In the genomic region with DNA sequence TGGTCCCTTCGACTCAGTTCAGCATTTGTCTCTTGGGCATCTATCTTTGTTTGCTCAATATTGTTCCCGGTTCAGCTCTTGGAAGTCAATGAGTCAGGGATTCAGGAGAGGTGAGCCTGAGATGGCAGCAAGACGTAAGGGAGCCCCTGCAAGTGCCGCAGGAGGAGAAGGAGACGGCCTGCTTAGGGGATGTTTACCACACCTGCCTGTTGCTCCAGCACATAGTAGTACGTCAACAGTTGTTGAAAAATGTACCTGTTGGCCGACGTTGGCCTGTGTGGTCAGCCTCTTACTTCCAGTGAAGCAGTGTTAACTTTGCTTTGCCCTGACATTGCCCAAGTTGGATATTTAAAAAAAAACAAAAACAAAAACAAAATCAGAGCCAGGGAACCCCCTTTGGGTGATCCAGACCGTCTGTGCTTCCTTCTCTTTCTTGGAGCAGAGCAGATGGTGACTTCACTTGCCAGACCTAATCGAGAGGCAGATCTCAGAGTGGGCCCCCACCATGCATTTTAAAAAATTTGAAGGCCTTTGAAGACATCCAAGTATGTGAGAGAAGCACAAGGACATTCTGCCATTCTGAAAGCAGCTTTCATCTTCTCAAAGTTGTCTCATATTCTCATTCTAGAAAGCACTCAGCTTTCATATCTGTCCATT, we compare ENCODE assay signal across 16 cellular contexts.
A peak's percentile ranks its signal among the peaks of the same experiment; 100 is the strongest.
DNase-seq lines count a peak whose midpoint lies in the region; TF ChIP-seq lines count a peak whose summit lies in the region.
"Had no signal": no experiment of that assay in that cellular context is flagged by ENCODE, and none has a peak within 500 bp of the region (broad histone marks: within the 10 kb centered on the region; RNA-seq: fewer than 3 reads in every experiment).

No MANE protein-coding gene starts in this region.

- H3K36me3 ChIP-seq in HEK293 (ENCODE audit: control insufficient read depth in 2 of 2, insufficient read depth in 1 of 2, low read length in 2 of 2) (no peaks in the 10 kb centered on the region), neuronal stem cell (replicated peaks in 1 of 2; ENCODE audit: control insufficient read depth in 2 of 2, insufficient read depth in 2 of 2, low read length in 2 of 2) (no peaks in the 10 kb centered on the region), prostate gland (no peaks in the 10 kb centered on the region)

- H2BK5ac ChIP-seq in neuronal stem cell (ENCODE audit: low read length) = no peak overlapping the region

- intact Hi-C loops in prostate gland (cut with DNase I) = no loop called here

- H3K79me1 ChIP-seq in neuronal stem cell (ENCODE audit: low read depth, low read length) = no peaks in the 10 kb centered on the region

- no peak overlapping the region for H2AK5ac ChIP-seq in neuronal stem cell (ENCODE audit: low read depth, low read length)

- peak; percentile 43 for DNase-seq in DMS 273 treated with DMSO at 0.1 percent for 48 hours (lab: John Stamatoyannopoulos, UW)
- peak; percentile 67 for DNase-seq in cerebellum (ENCODE audit: low spot score)
- DNase-seq in neuronal stem cell (ENCODE audit: low spot score) = no peak
- DNase-seq in stimulated activated naive CD4-positive, alpha-beta T cell (lab: John Stamatoyannopoulos, UW) = no peak
- no peak for DNase-seq in KG1 (lab: John Stamatoyannopoulos, UW)
- no peak for DNase-seq in prostate gland (ENCODE audit: low spot score)
- DNase-seq: CD4-positive, alpha-beta memory T cell; COR-L47; DND-41; Karpas-422; NCI-H2081 treated with DMSO at 0.1 percent for 48 hours; SIG-M5; SK-N-SH; SW 1271 had no signal

- H3K27ac ChIP-seq in HEK293 (ENCODE audit: extremely low read depth, low read depth, low read length) (no peak overlapping the region), neuronal stem cell (replicated peaks; ENCODE audit: low read length) (no peak overlapping the region), prostate gland (no peak overlapping the region)
- H3K27ac ChIP-seq: A549 had no signal

- TF ChIP-seq POLR2A in prostate gland (IDR thresholded peaks at IDR 0.05) = no peak

- no peak overlapping the region for H3K9ac ChIP-seq in neuronal stem cell (ENCODE audit: low read depth, low read length, poor library complexity)
- H3K9ac ChIP-seq: SK-N-SH had no signal

- H2BK15ac ChIP-seq in neuronal stem cell (ENCODE audit: low read length) = no peak overlapping the region

- TF ChIP-seq CTCF in HEK293 (tag by site-specific recombination; IDR thresholded peaks at IDR 0.05) (no peak), prostate gland (IDR thresholded peaks at IDR 0.05) (no peak)

- POLR2A ChIA-PET in HEK293 (lab: Yijun Ruan, JAX) = no interaction called here

- no peak overlapping the region for H3K23ac ChIP-seq in neuronal stem cell (ENCODE audit: low read depth, low read length, poor library complexity)

- H3K14ac ChIP-seq in neuronal stem cell (ENCODE audit: low read length) = no peak overlapping the region

- no peak overlapping the region for H3K4ac ChIP-seq in neuronal stem cell (ENCODE audit: low read length)

- no CpG with 5 or more reads among the region's 10 CpGs for WGBS in neuronal stem cell (ENCODE audit: extremely low coverage in 2 of 2, insufficient read length in 2 of 2, insufficient replicate concordance in 1 of 2), 2 donors
- WGBS in prostate gland = 77% methylated on average over 10 of the region's 10 CpGs

- no peak overlapping the region for H3K4me2 ChIP-seq in neuronal stem cell (ENCODE audit: insufficient read depth, low read length, poor library complexity, severe bottlenecking)
- H3K4me2 ChIP-seq: A549, SK-N-SH had no signal

- H3K27me3 ChIP-seq in neuronal stem cell (ENCODE audit: control insufficient read depth in 3 of 3, insufficient read depth in 3 of 3, low read depth in 1 of 3, low read length in 3 of 3) = no peaks in the 10 kb centered on the region
- H3K27me3 ChIP-seq in prostate gland (replicated peaks; ENCODE audit: insufficient read depth) = no peaks in the 10 kb centered on the region

- peak overlapping the region; percentile 2 for H2AFZ ChIP-seq in neuronal stem cell (ENCODE audit: low read length)

- H3K4me1 ChIP-seq in HEK293 (ENCODE audit: control insufficient read depth, insufficient read depth, low read length) (peaks cover 3% of the 10 kb centered on the region; the same call in 1 of the 2 replicates), neuronal stem cell (ENCODE audit: control insufficient read depth in 2 of 2, insufficient read depth in 1 of 2, low read depth in 1 of 2, low read length in 2 of 2) (peaks cover 0 to 2% of the 10 kb centered on the region in 2 donors), prostate gland (replicated peaks) (no peaks in the 10 kb centered on the region)
- H3K4me1 ChIP-seq: A549 had no signal

- H3K9me3 ChIP-seq in HEK293 (ENCODE audit: control insufficient read depth, insufficient read depth, low read depth, low read length) (no peaks in the 10 kb centered on the region), neuronal stem cell (replicated peaks in 1 of 2; ENCODE audit: control insufficient read depth in 2 of 2, insufficient read depth in 1 of 2, low read depth in 1 of 2, low read length in 2 of 2) (no peaks in the 10 kb centered on the region), prostate gland (no peaks in the 10 kb centered on the region)
- H3K9me3 ChIP-seq: A549, SK-N-SH had no signal

- no peak overlapping the region for H4K91ac ChIP-seq in neuronal stem cell (ENCODE audit: low read depth, low read length, poor library complexity)

- no peak overlapping the region for H2BK120ac ChIP-seq in neuronal stem cell (ENCODE audit: low read depth, low read length)

- H4K8ac ChIP-seq in neuronal stem cell (ENCODE audit: low read depth, low read length) = no peak overlapping the region

- H2BK12ac ChIP-seq in neuronal stem cell (ENCODE audit: low read length) = no peak overlapping the region

- H3K4me3 ChIP-seq in HEK293 (ENCODE audit: low read depth, low read length) = no peak overlapping the region
- H3K4me3 ChIP-seq in neuronal stem cell (ENCODE audit: low read length in 2 of 2) = no peak overlapping the region
- H3K4me3 ChIP-seq in prostate gland = no peak overlapping the region
- H3K4me3 ChIP-seq: A549 had no signal

- H3K18ac ChIP-seq in neuronal stem cell (ENCODE audit: low read length) = no peak overlapping the region

- CTCF ChIA-PET in HEK293 (lab: Yijun Ruan, JAX) = interaction anchor here (0.9 kb wide), 1 partner anchor 32 kb away, joined by 6 read pairs; no protein-coding TSS in a partner anchor

TF ChIP-seq in HEK293, 187 proteins besides CTCF, POLR2A, EP300 and RAD21:
- TF ChIP-seq SCRT2 (tag by site-specific recombination; IDR thresholded peaks at IDR 0.05) (peak; percentile 50; the same call in 1 of the 2 replicates), KLF9 (tag by site-specific recombination; IDR thresholded peaks at IDR 0.05; ENCODE audit: low read depth) (no peak), ZNF560 (tag by site-specific recombination; IDR thresholded peaks at IDR 0.05; ENCODE audit: borderline replicate concordance) (no peak), ZNF48 (tag by site-specific recombination; IDR thresholded peaks at IDR 0.05) (no peak), ZNF174 (tag by site-specific recombination; IDR thresholded peaks at IDR 0.05) (no peak)

Comparison
In these comparisons a context has a peak if more than half of its experiments do, and no peak if none do; other contexts are left out.
1. DNase-seq: peak in DMS 273 treated with DMSO at 0.1 percent for 48 hours (single experiment) and cerebellum (single experiment); none in neuronal stem cell (single experiment), stimulated activated naive CD4-positive, alpha-beta T cell (0 of 6), KG1 (single experiment) and prostate gland (single experiment).